In the genomic region with DNA sequence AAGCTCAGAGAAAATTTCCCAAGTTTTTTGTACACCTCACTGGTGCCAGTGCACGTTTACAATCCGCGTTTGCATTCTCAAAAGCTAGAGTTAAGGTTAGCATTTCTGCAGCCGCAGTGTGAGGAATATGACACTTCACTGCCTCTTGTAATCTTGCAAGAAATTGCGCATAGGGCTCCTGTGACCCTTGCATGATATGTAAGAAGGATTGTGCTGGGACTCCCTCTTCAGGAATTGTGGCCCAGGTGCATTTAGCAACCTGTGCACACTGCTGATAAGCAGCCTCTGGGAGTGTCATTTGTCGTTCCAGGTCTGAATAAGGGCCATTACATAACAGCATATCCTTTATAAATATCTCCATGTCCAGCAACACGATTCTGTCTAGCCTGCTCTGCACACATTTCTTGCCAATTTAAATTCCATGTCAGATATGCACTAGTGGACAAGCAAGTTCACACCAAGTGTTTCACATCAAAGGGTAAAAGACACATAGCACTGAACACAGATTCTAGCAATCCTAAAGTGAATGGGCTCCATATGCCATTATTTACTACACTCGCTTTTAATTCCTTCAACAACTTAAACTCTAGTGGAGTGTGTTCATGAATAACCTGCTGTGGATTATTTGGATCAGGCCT, we compare ENCODE assay signal across 9 cellular contexts.
A peak's percentile ranks its signal among the peaks of the same experiment; 100 is the strongest.
DNase-seq lines count a peak whose midpoint lies in the region; ATAC-seq and TF ChIP-seq lines count a peak whose summit lies in the region.
"Had no signal": no experiment of that assay in that cellular context is flagged by ENCODE, and none has a peak within 500 bp of the region (broad histone marks: within the 10 kb centered on the region; RNA-seq: fewer than 3 reads in every experiment).

No MANE protein-coding gene starts in this region.

- H3K9ac ChIP-seq in NT2/D1 (ENCODE audit: insufficient read length, low read depth) = no peak overlapping the region

- CTCF ChIA-PET in AG04449 (lab: Yijun Ruan, JAX) = interaction anchor here (0.6 to 4.0 kb wide), 3 partner anchors 27 to 191 kb away, joined by 4 to 16 read pairs (median 5); no protein-coding TSS in a partner anchor

- ATAC-seq in GM21447 (IDR thresholded peaks at IDR 0.05; ENCODE audit: unreplicated experiment) (no peak), GM18867 (IDR thresholded peaks at IDR 0.05; ENCODE audit: unreplicated experiment) (no peak)
- ATAC-seq: effector memory CD8-positive, alpha-beta T cell had no signal

- POLR2A ChIA-PET in AG04449 (lab: Yijun Ruan, JAX) = no interaction called here

- peak; percentile 17 for TF ChIP-seq CTCF in AG04449 (IDR thresholded peaks at IDR 0.05; ENCODE audit: insufficient read depth, low read length, missing control alignments)

- H3K4me1 ChIP-seq in NT2/D1 (ENCODE audit: insufficient read depth, insufficient read length) = peaks cover 2% of the 10 kb centered on the region

- peaks cover 4% of the 10 kb centered on the region; the same call in 1 of the 2 replicates for H3K9me3 ChIP-seq in NT2/D1 (ENCODE audit: insufficient read depth, low read length)

- H3K27me3 ChIP-seq in NT2/D1 (ENCODE audit: insufficient read depth, insufficient read length) = no peaks in the 10 kb centered on the region

- DNase-seq in AG04449 (ENCODE audit: low read depth, low spot score) (no peak), GM04503 (ENCODE audit: low read depth) (peak; percentile 7), NT2/D1 (ENCODE audit: low read depth, low spot score) (peak; percentile 9), fibroblast of the conjunctiva (ENCODE audit: low read depth) (peak; percentile 37), cerebellum (ENCODE audit: low spot score) (no peak), mucosa of gallbladder (ENCODE audit: low spot score) (no peak)

- H3K36me3 ChIP-seq in NT2/D1 (ENCODE audit: insufficient read depth, insufficient read length, low read length) = no peaks in the 10 kb centered on the region

- H3K4me3 ChIP-seq in AG04449 (ENCODE audit: low read depth, low read length) (no peak overlapping the region), NT2/D1 (ENCODE audit: insufficient read length, low read depth) (no peak overlapping the region)

Comparison
In these comparisons a context has a peak if more than half of its experiments do, and no peak if none do; other contexts are left out.
1. DNase-seq: peak in GM04503 (single experiment), NT2/D1 (single experiment) and fibroblast of the conjunctiva (single experiment); none in AG04449 (single experiment), cerebellum (single experiment) and mucosa of gallbladder (single experiment).